8 cellular contexts compared by ENCODE assay signal in the genomic region with DNA sequence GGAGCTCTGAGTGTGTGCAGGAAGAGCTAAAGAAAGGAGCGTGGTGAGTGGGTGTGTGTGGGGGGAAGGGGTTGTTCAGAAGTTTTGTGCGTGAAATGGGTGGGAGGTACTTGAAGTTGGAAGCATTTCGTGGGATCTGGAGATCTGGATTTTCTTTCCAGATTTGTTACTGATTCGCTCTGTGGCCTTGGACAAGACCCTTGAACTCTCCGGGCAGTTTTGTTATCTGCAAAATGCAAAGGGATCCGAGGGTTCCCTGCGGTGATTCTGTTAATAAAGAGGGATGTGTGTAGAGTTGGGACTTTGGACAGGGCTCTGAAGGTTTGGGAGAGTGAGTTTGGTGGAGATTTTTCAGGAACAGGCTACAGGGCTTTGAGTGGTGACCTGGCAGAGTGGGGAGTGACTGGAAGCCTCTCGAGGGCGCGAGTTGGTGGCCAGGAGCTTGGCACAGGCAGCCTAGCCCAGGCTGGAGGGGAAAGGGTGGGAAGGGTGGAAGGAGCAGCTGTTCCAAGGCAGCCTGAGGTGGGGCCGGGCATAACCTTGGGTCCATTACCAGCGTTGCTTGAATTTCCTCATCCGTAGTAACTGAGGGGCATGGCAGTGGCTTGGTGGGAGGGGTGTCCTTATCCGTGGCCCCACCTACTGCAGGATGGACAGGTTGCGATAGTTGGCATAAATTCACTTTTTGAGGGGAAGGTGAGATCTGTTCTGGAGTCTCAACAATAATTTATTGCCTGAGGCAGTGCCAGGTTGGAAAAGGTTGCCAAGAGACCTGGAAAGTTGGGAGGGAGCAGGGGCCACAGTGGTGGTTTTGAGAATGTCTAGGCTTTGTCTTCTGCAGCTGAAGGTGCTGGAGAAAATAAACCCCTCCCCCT. TPM values are rescaled to one million over a fixed set of nuclear protein-coding genes. Genes with fewer than 3 reads are reported as not detected.
A peak's percentile ranks its signal among the peaks of the same experiment; 100 is the strongest.
DNase-seq lines count a peak whose midpoint lies in the region; ATAC-seq and TF ChIP-seq lines count a peak whose summit lies in the region.

No MANE protein-coding gene starts in this region.

- H3K4me1 Mint-ChIP-seq in glutamatergic neuron (ENCODE audit: low read depth, unreplicated experiment) = peaks cover 22% of the 10 kb centered on the region

- ATAC-seq in psoas muscle = peak; percentile 6 to 39 (median 32)

- H3K4me3 ChIP-seq in psoas muscle = peak overlapping the region; percentile 86

- peaks cover 4% of the 10 kb centered on the region for H3K36me3 Mint-ChIP-seq in glutamatergic neuron (ENCODE audit: unreplicated experiment)

- peak overlapping the region; percentile 98 for H3K27ac Mint-ChIP-seq in glutamatergic neuron (ENCODE audit: unreplicated experiment)

- H3K9me3 ChIP-seq in psoas muscle = no peaks in the 10 kb centered on the region

- TF ChIP-seq CTCF in VCaP (conservative IDR thresholded peaks at IDR 0.05) (no peak), glutamatergic neuron (IDR thresholded peaks at IDR 0.05; ENCODE audit: partially characterized antibody, unreplicated experiment) (no peak), psoas muscle (IDR thresholded peaks at IDR 0.05) (no peak)

- 7 to 8% (median 8%) methylated on average over 15 of the region's 15 CpGs for WGBS in psoas muscle, 3 donors

- peak overlapping the region; percentile 98 for H3K4me3 Mint-ChIP-seq in glutamatergic neuron (ENCODE audit: unreplicated experiment)

- H3K27ac ChIP-seq in VCaP (peak overlapping the region; percentile 92), psoas muscle (peak overlapping the region; percentile 95)

- H3K9me3 Mint-ChIP-seq in glutamatergic neuron (ENCODE audit: unreplicated experiment) = peaks cover 38% of the 10 kb centered on the region

- H3K27me3 ChIP-seq in psoas muscle (ENCODE audit: insufficient read depth in 3 of 3, low read length in 2 of 3) = no peaks in the 10 kb centered on the region

- H3K4me1 ChIP-seq in psoas muscle = peaks cover 52% of the 10 kb centered on the region

- peaks cover 22% of the 10 kb centered on the region for H3K27me3 Mint-ChIP-seq in glutamatergic neuron (ENCODE audit: unreplicated experiment)

- H3K36me3 ChIP-seq in psoas muscle (ENCODE audit: insufficient read depth in 1 of 2, low read depth in 1 of 2) = no peaks in the 10 kb centered on the region

- peak; percentile 6 for DNase-seq in stimulated activated naive CD4-positive, alpha-beta T cell treated with Interleukin-2 at 50 U/mL for 16 hours (lab: John Stamatoyannopoulos, UW)
- DNase-seq in stimulated activated naive CD4-positive, alpha-beta T cell (lab: John Stamatoyannopoulos, UW) = no peak
- DNase-seq in glutamatergic neuron (no peak), psoas muscle (peak; percentile 52 to 70), ecto neural progenitor cell (ENCODE audit: low spot score) (no peak), NCI-H524 treated with DMSO at 0.1 percent for 48 hours (lab: John Stamatoyannopoulos, UW) (no peak)
- no peak for DNase-seq in stimulated activated CD4-positive, alpha-beta T cell treated with anti-CD3 and anti-CD28 coated beads, Interleukin-4, amount 100 ng/mL, for 1 hour

- intact Hi-C loops in psoas muscle (cut with DNase I) = loop anchor here (5.0 to 10.0 kb wide), 5 partner anchors 43 to 275 kb away; a partner anchor contains a TSS

RNA-seq across cellular contexts. Expression of a gene that starts 2.1 kb away (rescaled TPM):
- total RNA-seq in glutamatergic neuron (ENCODE audit: unreplicated experiment) (975 TPM), psoas muscle (100 to 1,000 TPM in 1 of 4 donors, 10 to 100 TPM in 3; 79.9 to 127 (median 89.2) TPM)
- polyA plus RNA-seq in psoas muscle = 10 to 100 TPM; 38.3 to 45.2 (median 43.0) TPM

RNA-seq across cellular contexts. Expression of a gene that starts 30.6 kb away (rescaled TPM):
- total RNA-seq in glutamatergic neuron (ENCODE audit: unreplicated experiment) (247 TPM), psoas muscle (100 to 1,000 TPM; 367 to 549 (median 436) TPM)
- 100 to 1,000 TPM; 422 to 984 (median 637) TPM for polyA plus RNA-seq in psoas muscle

RNA-seq across cellular contexts. Expression of a gene that starts 31.8 kb away (rescaled TPM):
- 6.3 TPM for total RNA-seq in glutamatergic neuron (ENCODE audit: unreplicated experiment)
- 1 to 10 TPM in 3 of 4 donors, under 1 TPM in 1; 0.67 to 1.4 (median 1.2) TPM for total RNA-seq in psoas muscle
- under 1 TPM; 0.36 to 0.68 (median 0.64) TPM for polyA plus RNA-seq in psoas muscle

Comparison
In these comparisons a context has a peak if more than half of its experiments do, and no peak if none do; other contexts are left out.
1. DNase-seq: peak in stimulated activated naive CD4-positive, alpha-beta T cell treated with Interleukin-2 at 50 U/mL for 16 hours (single experiment) and psoas muscle (2 of 2); none in stimulated activated naive CD4-positive, alpha-beta T cell (0 of 6), glutamatergic neuron (single experiment), ecto neural progenitor cell (single experiment), stimulated activated CD4-positive, alpha-beta T cell treated with anti-CD3 and anti-CD28 coated beads, Interleukin-4, amount 100 ng/mL, for 1 hour (single experiment) and NCI-H524 treated with DMSO at 0.1 percent for 48 hours (single experiment).